ENCODE assay signal across 18 cellular contexts in genomic region chr19:28294395-28294794, GRCh38.
DNase-seq lines count a peak whose midpoint lies in the region; ATAC-seq and TF ChIP-seq lines count a peak whose summit lies in the region.
"Had no signal": no experiment of that assay in that cellular context is flagged by ENCODE, and none has a peak within 500 bp of the region (broad histone marks: within the 10 kb centered on the region; RNA-seq: fewer than 3 reads in every experiment).

No MANE protein-coding gene starts in this region.

- peak overlapping the region; percentile 99; the same call in 1 of the 2 replicates for H3K27ac ChIP-seq in VCaP
- H3K27ac ChIP-seq: PC-9, psoas muscle had no signal

- intact Hi-C loops in activated T-helper 1 cell treated with anti-CD3 and anti-CD28 coated beads, Interleukin-12 subunit alpha, Interleukin-12 subunit beta, Interleukin-2, Interleukin-4 antibody, amounts not matched to agents 30 ng/mL and 10 ng/mL and 1 ng/mL, durations not matched to agents 14 hours and 24 hours and 36 hours (cut with micrococcal nuclease): no loop called here

- no peak overlapping the region for H3K4me3 ChIP-seq in fibroblast of pulmonary artery (replicated peaks; ENCODE audit: low read depth, low read length)
- no peak overlapping the region for H3K4me3 ChIP-seq in skeletal muscle cell (ENCODE audit: low read depth, low read length)
- H3K4me3 ChIP-seq: PC-9, psoas muscle had no signal

- no peak for ATAC-seq in activated T-cell treated with anti-CD3 and anti-CD28 coated beads, Interleukin-2, amount 50 U/mL, for 4 hours
- no peak for ATAC-seq in GM19452 (IDR thresholded peaks at IDR 0.05; ENCODE audit: unreplicated experiment)
- ATAC-seq: CD8-positive, alpha-beta T cell; naive thymus-derived CD8-positive, alpha-beta T cell; psoas muscle had no signal

- H3K27me3 Mint-ChIP-seq in activated T-cell treated with anti-CD3 and anti-CD28 coated beads, Interleukin-2, amount 50 U/mL, for 4 hours (ENCODE audit: low read depth): no peaks in the 10 kb centered on the region
- peaks cover 2% of the 10 kb centered on the region for H3K27me3 Mint-ChIP-seq in activated T-helper 1 cell treated with anti-CD3 and anti-CD28 coated beads, Interleukin-12 subunit alpha, Interleukin-12 subunit beta, Interleukin-2, Interleukin-4 antibody, amounts not matched to agents 30 ng/mL and 10 ng/mL and 1 ng/mL, durations not matched to agents 14 hours and 24 hours and 36 hours (ENCODE audit: insufficient read depth)
- H3K27me3 Mint-ChIP-seq: activated naive CD8-positive, alpha-beta T cell had no signal

- H3K36me3 Mint-ChIP-seq in activated T-cell treated with anti-CD3 and anti-CD28 coated beads, Interleukin-2, amount 50 U/mL, for 4 hours (ENCODE audit: insufficient read depth): no peaks in the 10 kb centered on the region
- H3K36me3 Mint-ChIP-seq in activated T-helper 1 cell treated with anti-CD3 and anti-CD28 coated beads, Interleukin-12 subunit alpha, Interleukin-12 subunit beta, Interleukin-2, Interleukin-4 antibody, amounts not matched to agents 30 ng/mL and 10 ng/mL and 1 ng/mL, durations not matched to agents 14 hours and 24 hours and 36 hours (ENCODE audit: low read depth): no peaks in the 10 kb centered on the region
- H3K36me3 Mint-ChIP-seq: activated naive CD8-positive, alpha-beta T cell; CD8-positive, alpha-beta T cell; naive thymus-derived CD8-positive, alpha-beta T cell had no signal

- peaks cover 6% of the 10 kb centered on the region for H3K9me3 Mint-ChIP-seq in activated T-cell treated with anti-CD3 and anti-CD28 coated beads, Interleukin-2, amount 50 U/mL, for 4 hours
- peaks cover 4% of the 10 kb centered on the region for H3K9me3 Mint-ChIP-seq in activated T-helper 1 cell treated with anti-CD3 and anti-CD28 coated beads, Interleukin-12 subunit alpha, Interleukin-12 subunit beta, Interleukin-2, Interleukin-4 antibody, amounts not matched to agents 30 ng/mL and 10 ng/mL and 1 ng/mL, durations not matched to agents 14 hours and 24 hours and 36 hours
- H3K9me3 Mint-ChIP-seq: CD8-positive, alpha-beta T cell had no signal

- H3K4me1 Mint-ChIP-seq in activated T-cell treated with anti-CD3 and anti-CD28 coated beads, Interleukin-2, amount 50 U/mL, for 4 hours (ENCODE audit: low read depth): no peaks in the 10 kb centered on the region
- no peaks in the 10 kb centered on the region for H3K4me1 Mint-ChIP-seq in activated T-helper 1 cell treated with anti-CD3 and anti-CD28 coated beads, Interleukin-12 subunit alpha, Interleukin-12 subunit beta, Interleukin-2, Interleukin-4 antibody, amounts not matched to agents 30 ng/mL and 10 ng/mL and 1 ng/mL, durations not matched to agents 14 hours and 24 hours and 36 hours (ENCODE audit: low read depth)

- H3K4me3 Mint-ChIP-seq in activated T-cell treated with anti-CD3 and anti-CD28 coated beads, Interleukin-2, amount 50 U/mL, for 4 hours: no peak overlapping the region
- no peak overlapping the region for H3K4me3 Mint-ChIP-seq in activated T-helper 1 cell treated with anti-CD3 and anti-CD28 coated beads, Interleukin-12 subunit alpha, Interleukin-12 subunit beta, Interleukin-2, Interleukin-4 antibody, amounts not matched to agents 30 ng/mL and 10 ng/mL and 1 ng/mL, durations not matched to agents 14 hours and 24 hours and 36 hours
- H3K4me3 Mint-ChIP-seq: activated naive CD8-positive, alpha-beta T cell; CD8-positive, alpha-beta T cell; naive thymus-derived CD8-positive, alpha-beta T cell had no signal

- DNase-seq in DMS 273 (lab: John Stamatoyannopoulos, UW; ENCODE audit: unreplicated experiment): peak; percentile 34
- DNase-seq in DMS 273 treated with DMSO at 0.1 percent for 48 hours (lab: John Stamatoyannopoulos, UW): no peak
- DNase-seq in fibroblast of pulmonary artery (ENCODE audit: low read depth): peak; percentile 51
- peak; percentile 13 for DNase-seq in skeletal muscle cell (ENCODE audit: low read depth)
- no peak for DNase-seq in activated T-cell treated with anti-CD3 and anti-CD28 coated beads, Interleukin-2, amount 50 U/mL, for 4 hours
- no peak for DNase-seq in activated T-helper 1 cell treated with anti-CD3 and anti-CD28 coated beads, Interleukin-12 subunit alpha, Interleukin-12 subunit beta, Interleukin-2, Interleukin-4 antibody, amounts not matched to agents 30 ng/mL and 10 ng/mL and 1 ng/mL, durations not matched to agents 14 hours and 24 hours and 36 hours (ENCODE audit: low spot score)
- DNase-seq: activated CD4-positive, CD25-positive, alpha-beta regulatory T cell treated with anti-CD3 and anti-CD28 coated beads, Interleukin-2, amount 50 U/mL, for 72 hours; activated CD8-positive, alpha-beta memory T cell treated with anti-CD3 and anti-CD28 coated beads, Interleukin-2, amount 50 U/mL, for 48 hours; CD8-positive, alpha-beta T cell; naive thymus-derived CD8-positive, alpha-beta T cell; NCI-H187; NCI-H510A; PC-9; psoas muscle; SW 1271 had no signal

- no peak overlapping the region for H3K27ac Mint-ChIP-seq in activated T-helper 1 cell treated with anti-CD3 and anti-CD28 coated beads, Interleukin-12 subunit alpha, Interleukin-12 subunit beta, Interleukin-2, Interleukin-4 antibody, amounts not matched to agents 30 ng/mL and 10 ng/mL and 1 ng/mL, durations not matched to agents 14 hours and 24 hours and 36 hours
- H3K27ac Mint-ChIP-seq: activated naive CD8-positive, alpha-beta T cell; CD8-positive, alpha-beta T cell; naive thymus-derived CD8-positive, alpha-beta T cell had no signal

- TF ChIP-seq CTCF in VCaP (conservative IDR thresholded peaks at IDR 0.05): no peak
- TF ChIP-seq CTCF in fibroblast of pulmonary artery (IDR thresholded peaks at IDR 0.05; ENCODE audit: low read length, missing control alignments): no peak

Comparison
In these comparisons a context has a peak if more than half of its experiments do, and no peak if none do; other contexts are left out.
1. DNase-seq: peak in DMS 273 (single experiment), fibroblast of pulmonary artery (single experiment) and skeletal muscle cell (single experiment); none in DMS 273 treated with DMSO at 0.1 percent for 48 hours (single experiment), activated T-cell treated with anti-CD3 and anti-CD28 coated beads, Interleukin-2, amount 50 U/mL, for 4 hours (single experiment) and activated T-helper 1 cell treated with anti-CD3 and anti-CD28 coated beads, Interleukin-12 subunit alpha, Interleukin-12 subunit beta, Interleukin-2, Interleukin-4 antibody, amounts not matched to agents 30 ng/mL and 10 ng/mL and 1 ng/mL, durations not matched to agents 14 hours and 24 hours and 36 hours (single experiment).